Comparison of ENCODE assay signal across 26 cellular contexts in genomic region chr2:109105113-109105512, GRCh38.
"Had no signal": no experiment of that assay in that cellular context is flagged by ENCODE, and none has a peak within 500 bp of the region (broad histone marks: within the 10 kb centered on the region; RNA-seq: fewer than 3 reads in every experiment).

No MANE protein-coding gene starts in this region.

- FAIRE-seq: small intestine had no signal

- H3K27ac ChIP-seq: neutrophil, ovary, parathyroid adenoma, psoas muscle, right lobe of liver, sigmoid colon, stomach, thoracic aorta, thyroid gland, tibial nerve, upper lobe of left lung, uterus had no signal

- H3K4me3 ChIP-seq: ovary, psoas muscle, right lobe of liver, sigmoid colon, stomach, thoracic aorta, thyroid gland, tibial nerve, upper lobe of left lung, uterus had no signal

- DNase-seq: nephron progenitor cell; nucleus accumbens; ovary; psoas muscle; right cardiac atrium; right lobe of liver; sigmoid colon; small intestine; stimulated activated CD4-positive, alpha-beta T cell treated with anti-CD3 and anti-CD28 coated beads, Interleukin-15, amount 100 ng/mL, for 24 hours; stimulated activated CD4-positive, alpha-beta T cell treated with anti-CD3 and anti-CD28 coated beads, Interleukin-2, amount 100 ng/mL, for 24 hours; stimulated activated CD4-positive, alpha-beta T cell treated with anti-CD3 and anti-CD28 coated beads, Interleukin-2, amount 100 ng/mL, for 48 hours; stimulated activated CD4-positive, alpha-beta T cell treated with anti-CD3 and anti-CD28 coated beads, Interleukin-4, amount 100 ng/mL, for 24 hours; stimulated activated naive B cell treated with anti-CD40 and anti-IgM and Interleukin-4, amounts not matched to agents 10 μg/mL and 1 μg/mL and 100 μg/mL, for 72 hours; stimulated activated naive CD4-positive, alpha-beta T cell treated with Interleukin-2 at 50 U/mL for 16 hours; stomach; thyroid gland; trophoblast cell; uterus had no signal

- ATAC-seq: naive thymus-derived CD8-positive, alpha-beta T cell; natural killer cell treated with Interleukin-12 subunit alpha and Interleukin-12 subunit beta and Interleukin-15 and Interleukin-18, amount 100 ng/mL, for 72 hours; psoas muscle; right cardiac atrium; right lobe of liver; stimulated activated effector memory CD8-positive, alpha-beta T cell treated with anti-CD3 and anti-CD28 coated beads, Interleukin-12 subunit alpha, Interleukin-12 subunit beta, amount 100 ng/mL, for 72 hours; stimulated activated naive B cell treated with anti-CD40 and anti-IgM and Interleukin-4, amounts not matched to agents 10 μg/mL and 1 μg/mL and 100 μg/mL, for 72 hours had no signal

- H3K36me3 ChIP-seq: neutrophil, ovary, right lobe of liver, sigmoid colon, stomach, thoracic aorta, thyroid gland, tibial nerve, upper lobe of left lung, uterus had no signal

- H3K9me3 ChIP-seq: neutrophil, ovary, psoas muscle, right lobe of liver, sigmoid colon, stomach, thoracic aorta, thyroid gland, tibial nerve, upper lobe of left lung, uterus had no signal

- H3K4me1 ChIP-seq: parathyroid adenoma, psoas muscle, right lobe of liver, sigmoid colon, stomach, thyroid gland, tibial nerve, uterus had no signal

- H3K27me3 ChIP-seq: ovary, right lobe of liver, sigmoid colon, thyroid gland, tibial nerve, upper lobe of left lung, uterus had no signal
